ENCODE assay signal across 8 cellular contexts in the genomic region with DNA sequence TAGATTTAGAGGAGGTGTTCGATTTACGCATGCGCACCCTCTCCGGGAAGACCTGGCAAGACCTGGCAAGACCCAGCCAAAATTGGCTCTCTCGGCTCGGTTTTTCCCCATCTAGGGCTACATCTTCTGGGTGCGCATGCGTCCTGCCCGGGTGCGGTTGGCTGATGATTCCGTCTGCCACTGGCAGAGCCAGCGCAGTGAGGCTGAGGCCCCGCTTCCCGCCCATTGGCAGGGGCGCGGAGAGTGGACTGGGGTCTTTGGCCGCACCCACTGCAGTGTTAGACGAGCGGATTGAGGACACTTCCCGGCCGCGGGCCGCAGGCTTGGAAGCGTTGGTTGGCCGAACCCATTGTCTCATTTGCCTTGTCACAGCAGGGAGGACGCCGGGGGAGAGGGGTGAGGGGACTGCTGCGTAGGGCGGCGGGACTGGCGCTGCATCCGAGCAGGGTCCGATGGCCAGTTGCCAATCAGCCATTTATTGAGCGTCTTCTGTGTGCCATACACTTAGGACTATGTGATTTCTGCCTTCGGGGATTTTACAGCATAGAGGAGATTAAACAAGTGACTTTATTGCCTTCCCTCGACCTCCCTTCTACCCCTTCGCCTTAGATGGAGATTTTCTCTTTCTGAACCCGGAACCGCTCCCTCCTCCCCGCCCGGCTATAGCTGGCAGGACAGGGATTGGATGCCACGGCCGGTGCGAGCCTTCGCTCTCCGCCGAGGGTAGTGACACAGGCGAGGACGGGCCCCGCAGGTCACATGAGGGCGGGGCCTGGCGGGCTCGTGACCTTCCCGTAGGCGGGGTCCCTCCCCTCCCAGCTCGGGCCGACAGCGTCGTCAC. TPM values are rescaled to one million over a fixed set of nuclear protein-coding genes. Genes with fewer than 3 reads are reported as not detected.
A peak's percentile ranks its signal among the peaks of the same experiment; 100 is the strongest.
DNase-seq lines count a peak whose midpoint lies in the region; ATAC-seq, FAIRE-seq and TF ChIP-seq lines count a peak whose summit lies in the region.

No MANE protein-coding gene starts in this region.

- H3K27ac ChIP-seq in RWPE1, result peak overlapping the region; percentile 98

- H3K36me3 Mint-ChIP-seq in naive thymus-derived CD8-positive, alpha-beta T cell, result no peaks in the 10 kb centered on the region
- H3K36me3 Mint-ChIP-seq in stimulated activated naive B cell treated with anti-CD40 and anti-IgM and Interleukin-4, amounts not matched to agents 10 μg/mL and 1 μg/mL and 100 μg/mL, for 72 hours, result peaks cover 0 to 4% of the 10 kb centered on the region in 2 donors

- no peaks in the 10 kb centered on the region for H3K27me3 Mint-ChIP-seq in naive thymus-derived CD8-positive, alpha-beta T cell
- H3K27me3 Mint-ChIP-seq in stimulated activated naive B cell treated with anti-CD40 and anti-IgM and Interleukin-4, amounts not matched to agents 10 μg/mL and 1 μg/mL and 100 μg/mL, for 72 hours, result no peaks in the 10 kb centered on the region

- peak overlapping the region; percentile 94 to 100 (median 100) for H3K27ac Mint-ChIP-seq in naive thymus-derived CD8-positive, alpha-beta T cell
- peak overlapping the region; percentile 99 for H3K27ac Mint-ChIP-seq in stimulated activated naive B cell treated with anti-CD40 and anti-IgM and Interleukin-4, amounts not matched to agents 10 μg/mL and 1 μg/mL and 100 μg/mL, for 72 hours

- CTCF ChIA-PET in RWPE1 (lab: Yijun Ruan, JAX), result interaction anchor here (0.6 to 1.3 kb wide), 6 partner anchors 11 to 126 kb away, joined by 3 to 7 read pairs (median 4); a partner anchor contains a TSS

- peak; percentile 84 for FAIRE-seq in H54 (lab: Jason Lieb, UNC)

- POLR2A ChIA-PET in RWPE1 (lab: Yijun Ruan, JAX; ENCODE audit: low non-redundant PET), result interaction anchor here (1.1 kb wide), 1 partner anchor 44 kb away, joined by 7 read pairs; a partner anchor contains a TSS
- POLR2A ChIA-PET in naive thymus-derived CD8-positive, alpha-beta T cell (lab: Charles Lee), result interaction anchor here (0.6 to 4.9 kb wide), 23 partner anchors 10 to 263 kb away, joined by 3 to 72 read pairs (median 5); a partner anchor contains a TSS

- ATAC-seq in naive thymus-derived CD8-positive, alpha-beta T cell, result peak; percentile 79 to 83
- ATAC-seq in stimulated activated naive B cell treated with anti-CD40 and anti-IgM and Interleukin-4, amounts not matched to agents 10 μg/mL and 1 μg/mL and 100 μg/mL, for 72 hours (replicated peaks), result peak; percentile 89 to 90

- peak overlapping the region; percentile 89 to 97 (median 95) for H3K4me3 Mint-ChIP-seq in naive thymus-derived CD8-positive, alpha-beta T cell
- peak overlapping the region; percentile 94 to 97 for H3K4me3 Mint-ChIP-seq in stimulated activated naive B cell treated with anti-CD40 and anti-IgM and Interleukin-4, amounts not matched to agents 10 μg/mL and 1 μg/mL and 100 μg/mL, for 72 hours

- TF ChIP-seq POLR2A in H54 (IDR thresholded peaks at IDR 0.05; ENCODE audit: low read depth, low read length), result peak; percentile 96

- DNase-seq in ELF-1 (ENCODE audit: low read depth, low spot score), result peak; percentile 99
- DNase-seq in H54 (ENCODE audit: insufficient read length, low spot score), result peak; percentile 98
- DNase-seq in LoVo (ENCODE audit: low spot score), result peak; percentile 98
- DNase-seq in RWPE1 (ENCODE audit: low spot score), result peak; percentile 100
- peak; percentile 95 for DNase-seq in activated T-helper 9 cell treated with anti-CD3 and anti-CD28 coated beads, Interleukin-2, amount 50 U/mL, for 16 hours (ENCODE audit: low read depth)
- DNase-seq in fibroblast of peridontal ligament (ENCODE audit: extremely low read depth), result peak; percentile 99
- peak; percentile 94 to 99 (median 96) for DNase-seq in naive thymus-derived CD8-positive, alpha-beta T cell
- peak; percentile 96 for DNase-seq in stimulated activated naive B cell treated with anti-CD40 and anti-IgM and Interleukin-4, amounts not matched to agents 10 μg/mL and 1 μg/mL and 100 μg/mL, for 72 hours

- H3K4me1 Mint-ChIP-seq in naive thymus-derived CD8-positive, alpha-beta T cell, result peaks cover 16 to 18% (median 17%) of the 10 kb centered on the region in 4 donors
- peaks cover 15 to 18% of the 10 kb centered on the region in 2 donors for H3K4me1 Mint-ChIP-seq in stimulated activated naive B cell treated with anti-CD40 and anti-IgM and Interleukin-4, amounts not matched to agents 10 μg/mL and 1 μg/mL and 100 μg/mL, for 72 hours

- no peaks in the 10 kb centered on the region for H3K9me3 Mint-ChIP-seq in naive thymus-derived CD8-positive, alpha-beta T cell
- H3K9me3 Mint-ChIP-seq in stimulated activated naive B cell treated with anti-CD40 and anti-IgM and Interleukin-4, amounts not matched to agents 10 μg/mL and 1 μg/mL and 100 μg/mL, for 72 hours, result no peaks in the 10 kb centered on the region

- TF ChIP-seq CTCF in RWPE1 (conservative IDR thresholded peaks at IDR 0.05; ENCODE audit: low read depth), result peak; percentile 35; the same call in 1 of the 2 replicates

RNA-seq across cellular contexts. Expression of a gene that starts 43.7 kb away (rescaled TPM):
- 10 to 100 TPM; 69.4 to 73.2 TPM for total RNA-seq in naive thymus-derived CD8-positive, alpha-beta T cell
- 10 to 100 TPM in 1 of 3 donors, 1 to 10 TPM in 2; 6.4 to 12.6 (median 6.7) TPM for polyA plus RNA-seq in naive thymus-derived CD8-positive, alpha-beta T cell

Comparison
In these comparisons a context has a peak if more than half of its experiments do, and no peak if none do; other contexts are left out.
1. Peak in every context shown above with its lines: DNase-seq, ATAC-seq and H3K27ac ChIP-seq.